ENCODE assay signal across 8 cellular contexts in genomic region chr19:33416307-33417215, GRCh38. TPM values are rescaled to one million over a fixed set of nuclear protein-coding genes. Genes with fewer than 3 reads are reported as not detected.
DNase-seq lines count a peak whose midpoint lies in the region; ATAC-seq and TF ChIP-seq lines count a peak whose summit lies in the region.

No MANE protein-coding gene starts in this region.

- 32 to 41% (median 33%) methylated on average over 27 of the region's 27 CpGs for WGBS in ovary, 3 donors
- 45 to 46% methylated on average over 12 to 27 of the region's 27 CpGs for WGBS in upper lobe of left lung, 2 donors

- no peak overlapping the region for H2AFZ ChIP-seq in PC-9
- no peak overlapping the region for H2AFZ ChIP-seq in fibroblast of lung (ENCODE audit: low read length)

- CTCF ChIA-PET in PC-9 (lab: Charles Lee) = interaction anchor here (0.6 to 1.4 kb wide), 6 partner anchors 14 to 853 kb away, joined by 3 to 7 read pairs (median 4); no protein-coding TSS in a partner anchor

- peaks cover 6% of the 10 kb centered on the region for H4K20me1 ChIP-seq in PC-9 (ENCODE audit: insufficient read depth)
- no peaks in the 10 kb centered on the region for H4K20me1 ChIP-seq in fibroblast of lung (ENCODE audit: control insufficient read depth, extremely low read depth, insufficient read depth, low read length)

- POLR2A ChIA-PET in PC-9 (lab: Charles Lee; ENCODE audit: unreplicated experiment) = interaction anchor here (0.6 kb wide), 1 partner anchor 244 kb away, joined by 4 read pairs; no protein-coding TSS in a partner anchor

- H3K4me2 ChIP-seq in PC-9 (no peak overlapping the region), fibroblast of lung (ENCODE audit: extremely low read depth, insufficient read depth, low read length) (no peak overlapping the region)

- H3K4me3 ChIP-seq in PC-9 = no peak overlapping the region
- no peak overlapping the region for H3K4me3 ChIP-seq in fibroblast of lung (replicated peaks in 1 of 4; ENCODE audit: control extremely low read depth in 1 of 4, insufficient read depth in 1 of 4, low read depth in 3 of 4, low read length in 4 of 4)
- no peak overlapping the region for H3K4me3 ChIP-seq in ovary
- H3K4me3 ChIP-seq in upper lobe of left lung = no peak overlapping the region

- no peaks in the 10 kb centered on the region for H3K36me3 ChIP-seq in PC-9 (ENCODE audit: low read depth)
- H3K36me3 ChIP-seq in fibroblast of lung (ENCODE audit: control insufficient read depth, insufficient read depth, low read length) = no peaks in the 10 kb centered on the region
- H3K36me3 ChIP-seq in ovary = no peaks in the 10 kb centered on the region
- H3K36me3 ChIP-seq in upper lobe of left lung = peaks cover 0 to 3% (median 1%) of the 10 kb centered on the region in 4 donors

- no peaks in the 10 kb centered on the region for H3K9me3 ChIP-seq in PC-9 (ENCODE audit: insufficient read depth, low read depth)
- no peaks in the 10 kb centered on the region for H3K9me3 ChIP-seq in fibroblast of lung (ENCODE audit: control insufficient read depth, insufficient read depth, low read depth, low read length)
- no peaks in the 10 kb centered on the region for H3K9me3 ChIP-seq in ovary
- no peaks in the 10 kb centered on the region for H3K9me3 ChIP-seq in upper lobe of left lung

- TF ChIP-seq CTCF in PC-9 (conservative IDR thresholded peaks at IDR 0.05) (peak; percentile 83), fibroblast of lung (conservative IDR thresholded peaks at IDR 0.05 in 1 of 2, IDR thresholded peaks at IDR 0.05 in 1 of 2; ENCODE audit: low read depth in 1 of 2, low read length in 2 of 2) (peak; percentile 52 to 70), ovary (IDR thresholded peaks at IDR 0.05) (peak in 1 of 3 donors; percentile 47), upper lobe of left lung (IDR thresholded peaks at IDR 0.05) (peak; percentile 23 to 62 (median 40))

- no peak overlapping the region for H3K9ac ChIP-seq in fibroblast of lung (ENCODE audit: insufficient read depth, low read length)

- H3K9me2 ChIP-seq in PC-9 (ENCODE audit: insufficient read depth) = no peaks in the 10 kb centered on the region

- no peaks in the 10 kb centered on the region for H3K27me3 ChIP-seq in PC-9 (ENCODE audit: insufficient read depth, low read depth)
- H3K27me3 ChIP-seq in fibroblast of lung (ENCODE audit: control insufficient read depth, insufficient read depth, low read length) = no peaks in the 10 kb centered on the region
- H3K27me3 ChIP-seq in ovary = no peaks in the 10 kb centered on the region
- no peaks in the 10 kb centered on the region for H3K27me3 ChIP-seq in upper lobe of left lung

- TF ChIP-seq EP300 in ovary (IDR thresholded peaks at IDR 0.05) (no peak), upper lobe of left lung (IDR thresholded peaks at IDR 0.05) (no peak)

- H3F3A ChIP-seq in PC-9 (ENCODE audit: insufficient read depth, low read depth) = no peaks in the 10 kb centered on the region

- intact Hi-C loops in PC-9 (cut with micrococcal nuclease; ENCODE audit: unreplicated experiment) = loop anchor here (1.0 kb wide), 1 partner anchor 355 kb away; no protein-coding TSS in a partner anchor
- intact Hi-C loops in ovary (cut with DNase I) = loop anchor here in 1 of 4 donors (5.0 kb wide), 1 partner anchor 356 kb away; no protein-coding TSS in a partner anchor

- peak; percentile 16 to 39 for ATAC-seq in upper lobe of left lung (ENCODE audit: low FRiP score in 2 of 2)
- ATAC-seq in HG02678 (IDR thresholded peaks at IDR 0.05; ENCODE audit: unreplicated experiment) = no peak

- H3K79me2 ChIP-seq in PC-9 (ENCODE audit: low read depth) (no peaks in the 10 kb centered on the region), fibroblast of lung (ENCODE audit: control insufficient read depth, insufficient read depth, low read length) (no peaks in the 10 kb centered on the region)

- in situ Hi-C loops in KBM-7 (cut with MboI; ENCODE audit: low pct_unique_long_range_greater_than_20kb, low sequenced_read_pairs) = no loop called here

- H3K27ac ChIP-seq in PC-9 (no peak overlapping the region), fibroblast of lung (ENCODE audit: insufficient read depth, low read length) (no peak overlapping the region), ovary (no peak overlapping the region), upper lobe of left lung (no peak overlapping the region)

- no TSS peak for BruUV-seq in PC-9 (replicated peaks; lab: Mats Ljungman, UMichigan)

- DNase-seq in DMS53 treated with DMSO at 0.1 percent for 48 hours (lab: John Stamatoyannopoulos, UW; ENCODE audit: unreplicated experiment) = peak; percentile 68
- DNase-seq in KBM-7 = peak; percentile 78
- DNase-seq in PC-9 = peak; percentile 47 to 72
- peak; percentile 70 for DNase-seq in activated T-cell treated with anti-CD3 and anti-CD28 coated beads, Interleukin-2, amount 50 U/mL, for 1 hour
- peak; percentile 59 to 63 for DNase-seq in fibroblast of lung (ENCODE audit: low read depth in 2 of 2)
- peak; percentile 50 to 70 (median 62) for DNase-seq in ovary
- DNase-seq in upper lobe of left lung = peak in 1 of 2 donors; percentile 64

- TF ChIP-seq POLR2A in ovary (IDR thresholded peaks at IDR 0.05) (no peak), upper lobe of left lung (IDR thresholded peaks at IDR 0.05) (no peak)

- H3K4me1 ChIP-seq in PC-9 (replicated peaks; ENCODE audit: insufficient read depth) (no peaks in the 10 kb centered on the region), fibroblast of lung (ENCODE audit: control insufficient read depth, extremely low read depth, insufficient read depth, low read length) (no peaks in the 10 kb centered on the region), ovary (ENCODE audit: insufficient read depth) (no peaks in the 10 kb centered on the region), upper lobe of left lung (peaks cover 0 to 7% (median 2%) of the 10 kb centered on the region in 4 donors)

RNA-seq across cellular contexts. Expression of gene CEBPG, which starts 43.1 kb away (rescaled TPM):
- 31.0 and 33.4 TPM in 2 replicates for total RNA-seq in PC-9 (2021)
- total RNA-seq in fibroblast of lung = 61.1 and 66.7 TPM in 2 replicates
- 10.9 and 13.7 TPM in 2 replicates for polyA plus RNA-seq in fibroblast of lung
- polyA plus RNA-seq in fibroblast of lung (2012) = 8.5 and 10.0 TPM in 2 replicates
- 3.3 and 5.8 TPM in 2 replicates for polyA minus RNA-seq in fibroblast of lung (ENCODE audit: low replicate concordance)
- 10 to 100 TPM in 4 of 7 donors, 1 to 10 TPM in 3; 7.3 to 54.6 (median 12.0) TPM for total RNA-seq in ovary
- 10 to 100 TPM in 1 of 2 donors, 1 to 10 TPM in 1; 5.6 to 12.1 TPM for polyA plus RNA-seq in ovary
- 10 to 100 TPM; 11.5 to 44.7 (median 22.7) TPM for total RNA-seq in upper lobe of left lung
